In genomic region chr21:32252136-32252535, GRCh38 we compare ENCODE assay signal across 11 cellular contexts. TPM values are rescaled to one million over a fixed set of nuclear protein-coding genes. Genes with fewer than 3 reads are reported as not detected.
"Had no signal": no experiment of that assay in that cellular context is flagged by ENCODE, and none has a peak within 500 bp of the region (broad histone marks: within the 10 kb centered on the region; RNA-seq: fewer than 3 reads in every experiment).

No MANE protein-coding gene starts in this region.

- H3K9me3 Mint-ChIP-seq: H9, HFFc6 had no signal

- H3K27ac ChIP-seq: GM23248 had no signal

- H3K4me3 Mint-ChIP-seq: GM23338, H9, HFFc6 had no signal

- H3K4me1 ChIP-seq: HAP-1 had no signal

- H3K36me3 ChIP-seq: HAP-1 had no signal

- ATAC-seq: GM23338, HCT116 had no signal

- H3K4me3 ChIP-seq: GM23248, GM23338, HAP-1 had no signal

- DNase-seq: GM23248, GOT3, H7, H9, HCEC 1CT, HFFc6 had no signal

- H3K27ac Mint-ChIP-seq: GM23338, H9, HFFc6 had no signal

- H3K4me1 Mint-ChIP-seq: GM23338 had no signal

- H3K9me3 ChIP-seq: HAP-1 had no signal

RNA-seq across cellular contexts. Expression of gene MRAP, which starts 46.5 kb away (rescaled TPM):
- total RNA-seq: GM23248, GM23338, H1, H4, H7, H9, HFFc6 had no signal
